In the genomic region with DNA sequence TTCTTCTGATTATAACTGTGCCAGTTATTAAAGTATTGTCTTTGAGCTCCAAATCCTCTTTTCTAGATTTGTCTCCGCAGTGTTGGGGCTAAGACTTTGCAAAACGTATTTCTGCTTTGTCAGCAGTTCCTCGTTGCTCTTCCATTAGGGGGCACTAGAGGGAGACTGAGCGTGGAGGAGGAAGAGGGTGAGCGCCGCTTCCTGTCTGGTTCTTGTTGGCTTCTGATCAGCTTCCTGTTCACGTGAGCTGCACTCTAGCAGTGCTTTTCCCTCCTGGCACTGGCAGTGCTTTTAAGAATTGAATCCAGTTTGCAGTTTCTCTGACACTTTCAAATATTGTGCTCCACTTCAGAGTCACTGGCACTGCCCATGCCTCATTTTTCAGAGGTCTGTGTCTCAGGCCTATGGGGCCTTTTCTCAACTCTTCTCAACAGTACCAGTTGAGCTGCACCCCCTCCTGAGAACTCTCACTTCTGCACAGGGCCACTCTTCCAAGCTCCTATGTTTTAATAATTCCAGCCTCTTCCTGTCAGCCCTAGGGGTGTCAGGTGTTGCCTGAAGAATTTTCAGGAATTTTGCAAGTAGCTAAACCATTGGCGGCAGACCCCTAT, we compare ENCODE assay signal across 8 cellular contexts. TPM values are rescaled to one million over a fixed set of nuclear protein-coding genes. Genes with fewer than 3 reads are reported as not detected.
DNase-seq lines count a peak whose midpoint lies in the region; ATAC-seq and TF ChIP-seq lines count a peak whose summit lies in the region.

No MANE protein-coding gene starts in this region.

- peak; percentile 0 for DNase-seq in NCI-H1092 treated with DMSO at 0.1 percent for 48 hours (lab: John Stamatoyannopoulos, UW)
- DNase-seq in NCI-H1092 (lab: John Stamatoyannopoulos, UW) = no peak
- peak; percentile 62 to 76 for DNase-seq in SJCRH30
- peak; percentile 80 for DNase-seq in dermis blood vessel endothelial cell
- no peak for DNase-seq in progenitor cell of endocrine pancreas (ENCODE audit: low spot score, unreplicated experiment)
- DNase-seq in NCI-H1048 (lab: John Stamatoyannopoulos, UW) = no peak

- H3K27me3 ChIP-seq in SJCRH30 = no peaks in the 10 kb centered on the region

- H3K4me3 Mint-ChIP-seq in progenitor cell of endocrine pancreas (ENCODE audit: low read depth) = no peak overlapping the region

- H3K4me1 ChIP-seq in SJCRH30 = no peaks in the 10 kb centered on the region

- peaks cover 7% of the 10 kb centered on the region for H3K27me3 Mint-ChIP-seq in progenitor cell of endocrine pancreas

- no peaks in the 10 kb centered on the region for H3K9me3 Mint-ChIP-seq in progenitor cell of endocrine pancreas (ENCODE audit: low read depth)

- H3K4me1 Mint-ChIP-seq in progenitor cell of endocrine pancreas (ENCODE audit: low read depth) = no peaks in the 10 kb centered on the region

- no peak overlapping the region for H3K27ac ChIP-seq in SJCRH30

- H3K36me3 ChIP-seq in SJCRH30 = no peaks in the 10 kb centered on the region

- no peak overlapping the region for H3K4me3 ChIP-seq in SJCRH30

- ATAC-seq in HG03135 (IDR thresholded peaks at IDR 0.05; ENCODE audit: unreplicated experiment) = peak; percentile 86
- no peak for ATAC-seq in HG03095 (IDR thresholded peaks at IDR 0.05; ENCODE audit: unreplicated experiment)

- peak; percentile 17 for TF ChIP-seq CTCF in progenitor cell of endocrine pancreas (IDR thresholded peaks at IDR 0.05; ENCODE audit: unreplicated experiment)

- no peaks in the 10 kb centered on the region; the same call in 1 of the 2 replicates for H3K9me3 ChIP-seq in SJCRH30 (replicated peaks)

- H3K27ac Mint-ChIP-seq in progenitor cell of endocrine pancreas = no peak overlapping the region

- no peaks in the 10 kb centered on the region for H3K36me3 Mint-ChIP-seq in progenitor cell of endocrine pancreas (ENCODE audit: insufficient read depth)

RNA-seq across cellular contexts. Expression of gene LCORL, which starts 54.4 kb away (rescaled TPM):
- 17.1 and 18.1 TPM in 2 replicates for total RNA-seq in SJCRH30 (2014; rRNA removed; shearing (Covaris generic))
- total RNA-seq in dermis blood vessel endothelial cell (21.2 and 35.4 TPM in 2 replicates), progenitor cell of endocrine pancreas (22.3 and 26.1 TPM in 2 replicates)

Comparison
In these comparisons a context has a peak if more than half of its experiments do, and no peak if none do; other contexts are left out.
1. DNase-seq: peak in NCI-H1092 treated with DMSO at 0.1 percent for 48 hours (single experiment), SJCRH30 (2 of 2) and dermis blood vessel endothelial cell (single experiment); none in NCI-H1092 (single experiment), progenitor cell of endocrine pancreas (single experiment) and NCI-H1048 (single experiment).